18 cellular contexts compared by ENCODE assay signal in the genomic region with DNA sequence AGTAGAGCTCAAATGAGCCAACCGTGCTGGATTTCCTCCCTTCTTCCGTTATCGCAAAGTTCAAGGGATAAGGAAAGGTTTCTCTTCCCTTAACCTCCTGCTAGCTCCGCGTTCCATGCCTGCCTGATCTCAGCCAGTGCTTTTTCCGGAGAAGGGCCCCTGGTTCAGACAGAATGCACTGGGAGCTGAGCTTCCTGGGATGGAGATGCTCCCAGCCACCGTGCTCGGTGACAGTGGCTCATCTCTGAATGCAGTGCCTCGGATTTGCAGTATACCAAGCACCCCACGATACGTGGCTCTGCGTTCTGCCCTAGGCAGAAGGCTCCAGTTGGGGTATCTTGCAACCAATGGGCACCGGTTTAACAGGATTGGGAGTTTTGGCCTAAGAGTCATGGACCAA. TPM values are rescaled to one million over a fixed set of nuclear protein-coding genes. Genes with fewer than 3 reads are reported as not detected.
DNase-seq lines count a peak whose midpoint lies in the region; ATAC-seq and TF ChIP-seq lines count a peak whose summit lies in the region.
"Had no signal": no experiment of that assay in that cellular context is flagged by ENCODE, and none has a peak within 500 bp of the region (broad histone marks: within the 10 kb centered on the region; RNA-seq: fewer than 3 reads in every experiment).

No MANE protein-coding gene starts in this region.

- no peaks in the 10 kb centered on the region for H4K20me1 ChIP-seq in hepatocyte (ENCODE audit: insufficient read depth, poor library complexity, severe bottlenecking)
- no peaks in the 10 kb centered on the region for H4K20me1 ChIP-seq in GM23248 (ENCODE audit: insufficient read depth)

- H3K27ac Mint-ChIP-seq in T-cell = no peak overlapping the region
- H3K27ac Mint-ChIP-seq: activated naive CD4-positive, alpha-beta T cell treated with anti-CD3 and anti-CD28 coated beads, Interleukin-2, amount 50 U/mL, for 24 hours; activated T-cell treated with anti-CD3 and anti-CD28 coated beads, Interleukin-2, amount 50 U/mL, for 24 hours; mesothelial cell of epicardium had no signal

- no peaks in the 10 kb centered on the region for H3K4me1 Mint-ChIP-seq in T-cell
- H3K4me1 Mint-ChIP-seq: activated naive CD4-positive, alpha-beta T cell treated with anti-CD3 and anti-CD28 coated beads, Interleukin-2, amount 50 U/mL, for 24 hours had no signal

- peaks cover 0 to 7% (median 0%) of the 10 kb centered on the region in 3 donors for H3K9me3 Mint-ChIP-seq in T-cell
- H3K9me3 Mint-ChIP-seq: activated naive CD4-positive, alpha-beta T cell treated with anti-CD3 and anti-CD28 coated beads, Interleukin-2, amount 50 U/mL, for 24 hours; mesothelial cell of epicardium had no signal

- H3K9me3 ChIP-seq in hepatocyte (ENCODE audit: low read depth) (no peaks in the 10 kb centered on the region), parathyroid adenoma (ENCODE audit: control insufficient read depth, low read length) (no peaks in the 10 kb centered on the region), GM23248 (ENCODE audit: low read depth) (no peaks in the 10 kb centered on the region)
- H3K9me3 ChIP-seq: thyroid gland had no signal

- 52% methylated on average over 13 of the region's 13 CpGs for WGBS in hepatocyte (ENCODE audit: low lambda C conversion rate, missing lambda C conversion rate)
- WGBS in GM23248 (ENCODE audit: low coverage in 1 of 2, low lambda C conversion rate in 2 of 2, missing lambda C conversion rate in 2 of 2), 2 experiments = 26 to 31% methylated on average over 13 of the region's 13 CpGs

- ATAC-seq in T-cell (replicated peaks in 1 of 4) (no peak), GM21515 (IDR thresholded peaks at IDR 0.05; ENCODE audit: unreplicated experiment) (no peak)

- H2AFZ ChIP-seq in hepatocyte (no peak overlapping the region), parathyroid adenoma (peak overlapping the region; percentile 62), GM23248 (no peak overlapping the region)

- peak overlapping the region; percentile 87 for H3K4me2 ChIP-seq in hepatocyte
- no peak overlapping the region for H3K4me2 ChIP-seq in parathyroid adenoma (ENCODE audit: low read length)
- no peak overlapping the region for H3K4me2 ChIP-seq in GM23248 (ENCODE audit: unreplicated experiment)
- H3K4me2 ChIP-seq: BLaER1 treated with 17β-estradiol and CSF1 and Interleukin-3, amounts not matched to agents 10 nM and 100 nM had no signal

- no peak overlapping the region for H3K27ac ChIP-seq in hepatocyte
- H3K27ac ChIP-seq in parathyroid adenoma = no peak overlapping the region
- no peak overlapping the region for H3K27ac ChIP-seq in GM23248
- H3K27ac ChIP-seq: BLaER1 treated with 17β-estradiol and CSF1 and Interleukin-3, amounts not matched to agents 10 nM and 100 nM; thyroid gland had no signal

- no peaks in the 10 kb centered on the region for H3F3A ChIP-seq in GM23248 (ENCODE audit: insufficient read depth)

- in situ Hi-C loops in GM23248 (cut with MboI) = no loop called here

- H3K9me2 ChIP-seq in hepatocyte (replicated peaks; ENCODE audit: insufficient read depth) (no peaks in the 10 kb centered on the region), GM23248 (ENCODE audit: insufficient read depth) (no peaks in the 10 kb centered on the region)

- H3K9ac ChIP-seq in parathyroid adenoma (no peak overlapping the region), GM23248 (no peak overlapping the region)
- H3K9ac ChIP-seq: BLaER1 treated with 17β-estradiol and CSF1 and Interleukin-3, amounts not matched to agents 10 nM and 100 nM had no signal

- H3K27me3 Mint-ChIP-seq in T-cell = peaks cover 30 to 31% of the 10 kb centered on the region in 2 donors

- peak; percentile 13 for DNase-seq in H7
- DNase-seq in NCI-H2171 treated with DMSO at 0.1 percent for 48 hours (lab: John Stamatoyannopoulos, UW) = peak; percentile 49
- no peak for DNase-seq in hepatocyte (ENCODE audit: low spot score)
- no peak for DNase-seq in GM23248
- DNase-seq in T-cell = no peak
- DNase-seq: activated CD4-positive, alpha-beta T cell treated with anti-CD3 and anti-CD28 coated beads, Interleukin-2, amount 50 U/mL, for 48 hours; activated T-cell treated with anti-CD3 and anti-CD28 coated beads, Interleukin-2, amount 50 U/mL, for 24 hours; DND-41; NCI-H526; small intestine; SW 1271; thyroid gland had no signal

- CTCF ChIA-PET in T-cell (lab: Charles Lee) = no interaction called here

- no peaks in the 10 kb centered on the region for H3K36me3 Mint-ChIP-seq in T-cell
- H3K36me3 Mint-ChIP-seq: activated naive CD4-positive, alpha-beta T cell treated with anti-CD3 and anti-CD28 coated beads, Interleukin-2, amount 50 U/mL, for 24 hours; mesothelial cell of epicardium had no signal

- no peak for TF ChIP-seq CTCF in hepatocyte (IDR thresholded peaks at IDR 0.05; ENCODE audit: poor library complexity)
- no peak for TF ChIP-seq CTCF in parathyroid adenoma (IDR thresholded peaks at IDR 0.05)

- H3K27me3 ChIP-seq in H7 (ENCODE audit: control insufficient read depth, insufficient read depth, low read length) (peaks cover 36% of the 10 kb centered on the region), hepatocyte (peaks cover 32% of the 10 kb centered on the region), parathyroid adenoma (ENCODE audit: control insufficient read depth, insufficient read depth, low read length) (no peaks in the 10 kb centered on the region), GM23248 (replicated peaks; ENCODE audit: insufficient read depth) (peaks cover 6% of the 10 kb centered on the region; the same call in 1 of the 2 replicates)

- H3K4me3 ChIP-seq in H7 (ENCODE audit: insufficient read depth, low read depth, low read length) = peak overlapping the region; percentile 35
- no peak overlapping the region for H3K4me3 ChIP-seq in hepatocyte
- no peak overlapping the region for H3K4me3 ChIP-seq in parathyroid adenoma (ENCODE audit: low read depth, low read length)
- no peak overlapping the region for H3K4me3 ChIP-seq in GM23248
- H3K4me3 ChIP-seq: BLaER1 treated with 17β-estradiol and CSF1 and Interleukin-3, amounts not matched to agents 10 nM and 100 nM; thyroid gland had no signal

- H3K36me3 ChIP-seq in H7 (replicated peaks; ENCODE audit: control insufficient read depth, insufficient read depth, low read length) (no peaks in the 10 kb centered on the region), hepatocyte (replicated peaks; ENCODE audit: insufficient read depth, low read depth) (no peaks in the 10 kb centered on the region), parathyroid adenoma (ENCODE audit: control insufficient read depth, insufficient read depth, low read length) (no peaks in the 10 kb centered on the region), GM23248 (ENCODE audit: low read depth) (no peaks in the 10 kb centered on the region)
- H3K36me3 ChIP-seq: BLaER1 treated with 17β-estradiol and CSF1 and Interleukin-3, amounts not matched to agents 10 nM and 100 nM; thyroid gland had no signal

- H3K4me1 ChIP-seq in hepatocyte (ENCODE audit: insufficient read depth) = no peaks in the 10 kb centered on the region
- no peaks in the 10 kb centered on the region for H3K4me1 ChIP-seq in parathyroid adenoma
- H3K4me1 ChIP-seq in GM23248 (ENCODE audit: insufficient read depth) = no peaks in the 10 kb centered on the region
- H3K4me1 ChIP-seq: BLaER1 treated with 17β-estradiol and CSF1 and Interleukin-3, amounts not matched to agents 10 nM and 100 nM; thyroid gland had no signal

- H3K4me3 Mint-ChIP-seq in T-cell = no peak overlapping the region
- H3K4me3 Mint-ChIP-seq: activated naive CD4-positive, alpha-beta T cell treated with anti-CD3 and anti-CD28 coated beads, Interleukin-2, amount 50 U/mL, for 24 hours; activated T-cell treated with anti-CD3 and anti-CD28 coated beads, Interleukin-2, amount 50 U/mL, for 24 hours had no signal

- POLR2A ChIA-PET in T-cell (lab: Charles Lee) = no interaction called here

- H3K79me2 ChIP-seq in hepatocyte (no peaks in the 10 kb centered on the region), parathyroid adenoma (no peaks in the 10 kb centered on the region), GM23248 (ENCODE audit: insufficient read depth) (no peaks in the 10 kb centered on the region)

RNA-seq across cellular contexts. Expression of a gene that starts 0.8 kb away (rescaled TPM):
- total RNA-seq in H7 (2014; rRNA removed; shearing (Covaris generic)) = 0.04 and 0.28 TPM in 2 replicates
- total RNA-seq in hepatocyte = 0.12 TPM in 1 of 2 replicates, not detected in the other
- polyA plus RNA-seq in hepatocyte = 0.28 and 0.41 TPM in 2 replicates
- total RNA-seq in GM23248 (2014; rRNA removed; shearing (Covaris generic)) = not detected in 2 replicates
- not detected in 2 replicates for polyA plus RNA-seq in GM23248 (2016; fragmentation: Nextera tagmentation; extraction: Ambion mirVana)
- total RNA-seq in T-cell = not detected
- total RNA-seq: thyroid gland had no signal
- polyA plus RNA-seq: esophagus had no signal

Comparison
In these comparisons a context has a peak if more than half of its experiments do, and no peak if none do; other contexts are left out.
1. DNase-seq: peak in H7 (single experiment) and NCI-H2171 treated with DMSO at 0.1 percent for 48 hours (single experiment); none in hepatocyte (single experiment), GM23248 (single experiment) and T-cell (0 of 34).